Comparison of ENCODE assay signal across 1 cellular context in genomic region chr19:58558623-58559274, GRCh38.
A peak's percentile ranks its signal among the peaks of the same experiment; 100 is the strongest.
TF ChIP-seq lines count a peak whose summit lies in the region.

No MANE protein-coding gene starts in this region.

TF ChIP-seq in HepG2, 621 proteins besides CTCF, POLR2A, EP300 and RAD21 (continued from another document and continues in another):
- no peak for TF ChIP-seq ZBTB20 (CRISPR knock-in tag; IDR thresholded peaks at IDR 0.05; ENCODE audit: borderline replicate concordance, low read depth)
- TF ChIP-seq ZNF275 (CRISPR knock-in tag; IDR thresholded peaks at IDR 0.05; ENCODE audit: borderline replicate concordance): peak; percentile 77; the same call in 1 of the 2 replicates
- TF ChIP-seq, protein P1, sequence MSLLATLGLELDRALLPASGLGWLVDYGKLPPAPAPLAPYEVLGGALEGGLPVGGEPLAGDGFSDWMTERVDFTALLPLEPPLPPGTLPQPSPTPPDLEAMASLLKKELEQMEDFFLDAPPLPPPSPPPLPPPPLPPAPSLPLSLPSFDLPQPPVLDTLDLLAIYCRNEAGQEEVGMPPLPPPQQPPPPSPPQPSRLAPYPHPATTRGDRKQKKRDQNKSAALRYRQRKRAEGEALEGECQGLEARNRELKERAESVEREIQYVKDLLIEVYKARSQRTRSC (CRISPR knock-in tag; IDR thresholded peaks at IDR 0.05; ENCODE audit: low read depth): no peak
- TF ChIP-seq NFATC3 (CRISPR knock-in tag; IDR thresholded peaks at IDR 0.05): peak; percentile 36; the same call in 1 of the 2 replicates
- TF ChIP-seq, protein P2, sequence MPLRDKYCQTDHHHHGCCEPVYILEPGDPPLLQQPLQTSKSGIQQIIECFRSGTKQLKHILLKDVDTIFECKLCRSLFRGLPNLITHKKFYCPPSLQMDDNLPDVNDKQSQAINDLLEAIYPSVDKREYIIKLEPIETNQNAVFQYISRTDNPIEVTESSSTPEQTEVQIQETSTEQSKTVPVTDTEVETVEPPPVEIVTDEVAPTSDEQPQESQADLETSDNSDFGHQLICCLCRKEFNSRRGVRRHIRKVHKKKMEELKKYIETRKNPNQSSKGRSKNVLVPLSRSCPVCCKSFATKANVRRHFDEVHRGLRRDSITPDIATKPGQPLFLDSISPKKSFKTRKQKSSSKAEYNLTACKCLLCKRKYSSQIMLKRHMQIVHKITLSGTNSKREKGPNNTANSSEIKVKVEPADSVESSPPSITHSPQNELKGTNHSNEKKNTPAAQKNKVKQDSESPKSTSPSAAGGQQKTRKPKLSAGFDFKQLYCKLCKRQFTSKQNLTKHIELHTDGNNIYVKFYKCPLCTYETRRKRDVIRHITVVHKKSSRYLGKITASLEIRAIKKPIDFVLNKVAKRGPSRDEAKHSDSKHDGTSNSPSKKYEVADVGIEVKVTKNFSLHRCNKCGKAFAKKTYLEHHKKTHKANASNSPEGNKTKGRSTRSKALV (CRISPR knock-in tag; IDR thresholded peaks at IDR 0.05): 0 out of 2 replicates have a peak, but pooled peaks have one; percentile 79
- 0 out of 2 replicates have a peak, but pooled peaks have one; percentile 10 for TF ChIP-seq KDM3A (CRISPR knock-in tag; IDR thresholded peaks at IDR 0.05; ENCODE audit: low read depth)
- TF ChIP-seq SIN3A (IDR thresholded peaks at IDR 0.05; ENCODE audit: borderline replicate concordance, low read depth, low read length): 0 out of 2 replicates have a peak, but pooled peaks have one; percentile 2
- TF ChIP-seq, protein P3, sequence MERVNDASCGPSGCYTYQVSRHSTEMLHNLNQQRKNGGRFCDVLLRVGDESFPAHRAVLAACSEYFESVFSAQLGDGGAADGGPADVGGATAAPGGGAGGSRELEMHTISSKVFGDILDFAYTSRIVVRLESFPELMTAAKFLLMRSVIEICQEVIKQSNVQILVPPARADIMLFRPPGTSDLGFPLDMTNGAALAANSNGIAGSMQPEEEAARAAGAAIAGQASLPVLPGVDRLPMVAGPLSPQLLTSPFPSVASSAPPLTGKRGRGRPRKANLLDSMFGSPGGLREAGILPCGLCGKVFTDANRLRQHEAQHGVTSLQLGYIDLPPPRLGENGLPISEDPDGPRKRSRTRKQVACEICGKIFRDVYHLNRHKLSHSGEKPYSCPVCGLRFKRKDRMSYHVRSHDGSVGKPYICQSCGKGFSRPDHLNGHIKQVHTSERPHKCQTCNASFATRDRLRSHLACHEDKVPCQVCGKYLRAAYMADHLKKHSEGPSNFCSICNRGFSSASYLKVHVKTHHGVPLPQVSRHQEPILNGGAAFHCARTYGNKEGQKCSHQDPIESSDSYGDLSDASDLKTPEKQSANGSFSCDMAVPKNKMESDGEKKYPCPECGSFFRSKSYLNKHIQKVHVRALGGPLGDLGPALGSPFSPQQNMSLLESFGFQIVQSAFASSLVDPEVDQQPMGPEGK (CRISPR knock-in tag; IDR thresholded peaks at IDR 0.05): peak; percentile 44
- TF ChIP-seq DMAP1 (CRISPR knock-in tag; IDR thresholded peaks at IDR 0.05): peak; percentile 53; the same call in 1 of the 2 replicates
- peak; percentile 72; the same call in 1 of the 2 replicates for TF ChIP-seq TAF1 (CRISPR knock-in tag; IDR thresholded peaks at IDR 0.05)
- TF ChIP-seq, protein P4, sequence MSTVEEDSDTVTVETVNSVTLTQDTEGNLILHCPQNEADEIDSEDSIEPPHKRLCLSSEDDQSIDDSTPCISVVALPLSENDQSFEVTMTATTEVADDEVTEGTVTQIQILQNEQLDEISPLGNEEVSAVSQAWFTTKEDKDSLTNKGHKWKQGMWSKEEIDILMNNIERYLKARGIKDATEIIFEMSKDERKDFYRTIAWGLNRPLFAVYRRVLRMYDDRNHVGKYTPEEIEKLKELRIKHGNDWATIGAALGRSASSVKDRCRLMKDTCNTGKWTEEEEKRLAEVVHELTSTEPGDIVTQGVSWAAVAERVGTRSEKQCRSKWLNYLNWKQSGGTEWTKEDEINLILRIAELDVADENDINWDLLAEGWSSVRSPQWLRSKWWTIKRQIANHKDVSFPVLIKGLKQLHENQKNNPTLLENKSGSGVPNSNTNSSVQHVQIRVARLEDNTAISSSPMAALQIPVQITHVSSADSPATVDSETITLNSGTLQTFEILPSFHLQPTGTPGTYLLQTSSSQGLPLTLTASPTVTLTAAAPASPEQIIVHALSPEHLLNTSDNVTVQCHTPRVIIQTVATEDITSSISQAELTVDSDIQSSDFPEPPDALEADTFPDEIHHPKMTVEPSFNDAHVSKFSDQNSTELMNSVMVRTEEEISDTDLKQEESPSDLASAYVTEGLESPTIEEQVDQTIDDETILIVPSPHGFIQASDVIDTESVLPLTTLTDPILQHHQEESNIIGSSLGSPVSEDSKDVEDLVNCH (CRISPR knock-in tag; IDR thresholded peaks at IDR 0.05): 0 out of 2 replicates have a peak, but pooled peaks have one; percentile 4
- TF ChIP-seq ZNF616 (CRISPR knock-in tag; IDR thresholded peaks at IDR 0.05; ENCODE audit: low read depth): peak; percentile 22; the same call in 1 of the 2 replicates
- TF ChIP-seq ZNF18 (CRISPR knock-in tag; IDR thresholded peaks at IDR 0.05; ENCODE audit: insufficient replicate concordance): peak; percentile 59
- TF ChIP-seq ZNF547 (CRISPR knock-in tag; IDR thresholded peaks at IDR 0.05): peak; percentile 51
- 0 out of 2 replicates have a peak, but pooled peaks have one; percentile 24 for TF ChIP-seq MXD4 (CRISPR knock-in tag; IDR thresholded peaks at IDR 0.05)
- peak; percentile 65; the same call in 1 of the 2 replicates for TF ChIP-seq ZNF605 (CRISPR knock-in tag; IDR thresholded peaks at IDR 0.05)
- peak; percentile 92 for TF ChIP-seq MEIS2 (CRISPR knock-in tag; IDR thresholded peaks at IDR 0.05)
- TF ChIP-seq, protein P5, sequence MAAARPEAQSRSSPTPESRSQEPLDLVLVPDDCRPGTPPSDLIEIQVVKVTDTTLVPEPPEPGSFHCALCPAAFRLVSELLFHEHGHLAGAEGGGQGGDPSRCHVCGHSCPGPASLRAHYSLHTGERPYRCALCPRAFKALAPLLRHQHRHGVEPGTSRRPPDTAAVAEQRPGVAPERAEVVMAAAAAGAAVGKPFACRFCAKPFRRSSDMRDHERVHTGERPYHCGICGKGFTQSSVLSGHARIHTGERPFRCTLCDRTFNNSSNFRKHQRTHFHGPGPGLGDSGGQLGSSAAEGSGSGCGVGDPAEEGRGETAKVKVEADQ (CRISPR knock-in tag; IDR thresholded peaks at IDR 0.05; ENCODE audit: borderline replicate concordance): peak; percentile 18; the same call in 1 of the 2 replicates
- peak; percentile 73; the same call in 1 of the 2 replicates for TF ChIP-seq GFI1 (CRISPR knock-in tag; IDR thresholded peaks at IDR 0.05; ENCODE audit: borderline replicate concordance)
- TF ChIP-seq, protein P6, sequence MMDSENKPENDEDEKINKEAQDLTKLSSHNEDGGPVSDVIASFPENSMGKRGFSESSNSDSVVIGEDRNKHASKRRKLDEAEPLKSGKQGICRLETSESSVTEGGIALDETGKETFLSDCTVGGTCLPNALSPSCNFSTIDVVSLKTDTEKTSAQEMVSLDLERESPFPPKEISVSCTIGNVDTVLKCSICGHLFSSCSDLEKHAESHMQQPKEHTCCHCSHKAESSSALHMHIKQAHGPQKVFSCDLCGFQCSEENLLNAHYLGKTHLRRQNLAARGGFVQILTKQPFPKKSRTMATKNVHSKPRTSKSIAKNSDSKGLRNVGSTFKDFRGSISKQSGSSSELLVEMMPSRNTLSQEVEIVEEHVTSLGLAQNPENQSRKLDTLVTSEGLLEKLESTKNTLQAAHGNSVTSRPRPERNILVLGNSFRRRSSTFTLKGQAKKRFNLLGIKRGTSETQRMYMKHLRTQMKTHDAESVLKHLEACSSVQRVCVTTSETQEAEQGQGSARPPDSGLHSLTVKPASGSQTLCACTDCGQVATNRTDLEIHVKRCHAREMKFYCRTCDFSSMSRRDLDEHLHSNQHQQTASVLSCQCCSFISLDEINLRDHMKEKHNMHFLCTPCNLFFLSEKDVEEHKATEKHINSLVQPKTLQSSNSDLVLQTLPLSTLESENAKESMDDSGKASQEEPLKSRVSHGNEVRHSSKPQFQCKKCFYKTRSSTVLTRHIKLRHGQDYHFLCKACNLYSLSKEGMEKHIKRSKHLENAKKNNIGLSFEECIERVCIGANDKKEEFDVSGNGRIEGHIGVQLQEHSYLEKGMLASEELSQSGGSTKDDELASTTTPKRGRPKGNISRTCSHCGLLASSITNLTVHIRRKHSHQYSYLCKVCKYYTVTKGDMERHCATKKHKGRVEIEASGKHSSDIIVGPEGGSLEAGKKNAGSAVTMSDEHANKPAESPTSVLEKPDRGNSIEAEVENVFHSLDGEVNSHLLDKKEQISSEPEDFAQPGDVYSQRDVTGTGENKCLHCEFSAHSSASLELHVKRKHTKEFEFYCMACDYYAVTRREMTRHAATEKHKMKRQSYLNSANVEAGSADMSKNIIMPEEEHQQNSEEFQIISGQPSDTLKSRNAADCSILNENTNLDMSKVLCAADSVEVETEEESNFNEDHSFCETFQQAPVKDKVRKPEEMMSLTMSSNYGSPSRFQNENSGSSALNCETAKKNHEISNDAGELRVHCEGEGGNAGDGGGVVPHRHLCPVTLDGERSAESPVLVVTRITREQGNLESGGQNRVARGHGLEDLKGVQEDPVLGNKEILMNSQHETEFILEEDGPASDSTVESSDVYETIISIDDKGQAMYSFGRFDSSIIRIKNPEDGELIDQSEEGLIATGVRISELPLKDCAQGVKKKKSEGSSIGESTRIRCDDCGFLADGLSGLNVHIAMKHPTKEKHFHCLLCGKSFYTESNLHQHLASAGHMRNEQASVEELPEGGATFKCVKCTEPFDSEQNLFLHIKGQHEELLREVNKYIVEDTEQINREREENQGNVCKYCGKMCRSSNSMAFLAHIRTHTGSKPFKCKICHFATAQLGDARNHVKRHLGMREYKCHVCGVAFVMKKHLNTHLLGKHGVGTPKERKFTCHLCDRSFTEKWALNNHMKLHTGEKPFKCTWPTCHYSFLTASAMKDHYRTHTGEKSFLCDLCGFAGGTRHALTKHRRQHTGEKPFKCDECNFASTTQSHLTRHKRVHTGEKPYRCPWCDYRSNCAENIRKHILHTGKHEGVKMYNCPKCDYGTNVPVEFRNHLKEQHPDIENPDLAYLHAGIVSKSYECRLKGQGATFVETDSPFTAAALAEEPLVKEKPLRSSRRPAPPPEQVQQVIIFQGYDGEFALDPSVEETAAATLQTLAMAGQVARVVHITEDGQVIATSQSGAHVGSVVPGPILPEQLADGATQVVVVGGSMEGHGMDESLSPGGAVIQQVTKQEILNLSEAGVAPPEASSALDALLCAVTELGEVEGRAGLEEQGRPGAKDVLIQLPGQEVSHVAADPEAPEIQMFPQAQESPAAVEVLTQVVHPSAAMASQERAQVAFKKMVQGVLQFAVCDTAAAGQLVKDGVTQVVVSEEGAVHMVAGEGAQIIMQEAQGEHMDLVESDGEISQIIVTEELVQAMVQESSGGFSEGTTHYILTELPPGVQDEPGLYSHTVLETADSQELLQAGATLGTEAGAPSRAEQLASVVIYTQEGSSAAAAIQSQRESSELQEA (CRISPR knock-in tag; IDR thresholded peaks at IDR 0.05; ENCODE audit: not compliant biosample characterization): peak; percentile 54
- TF ChIP-seq RNF2 (conservative IDR thresholded peaks at IDR 0.05; ENCODE audit: low read depth): peak; percentile 54; the same call in 1 of the 2 replicates
- TF ChIP-seq KLF6 (CRISPR knock-in tag; IDR thresholded peaks at IDR 0.05): peak; percentile 19; the same call in 1 of the 2 replicates
- TF ChIP-seq HCFC1 (IDR thresholded peaks at IDR 0.05; ENCODE audit: low read depth, low read length): peak; percentile 66; the same call in 1 of the 2 replicates
- TF ChIP-seq DNMT1 (CRISPR knock-in tag; IDR thresholded peaks at IDR 0.05): no peak
- 0 out of 2 replicates have a peak, but pooled peaks have one; percentile 38 for TF ChIP-seq ZNF253 (CRISPR knock-in tag; IDR thresholded peaks at IDR 0.05; ENCODE audit: borderline replicate concordance)
- peak; percentile 53; the same call in 1 of the 2 replicates for TF ChIP-seq ZNF331 (CRISPR knock-in tag; IDR thresholded peaks at IDR 0.05)
- no peak for TF ChIP-seq ZNF251 (CRISPR knock-in tag; IDR thresholded peaks at IDR 0.05)
- TF ChIP-seq ZNF224 (CRISPR knock-in tag; IDR thresholded peaks at IDR 0.05): peak; percentile 78; the same call in 1 of the 2 replicates
- TF ChIP-seq ZNF503 (CRISPR knock-in tag; IDR thresholded peaks at IDR 0.05): peak; percentile 56
- TF ChIP-seq KLF16 (CRISPR knock-in tag; IDR thresholded peaks at IDR 0.05): peak in 1 of 2 experiments; percentile 44; a peak in 1 of 4 replicates
- TF ChIP-seq HNRNPK (IDR thresholded peaks at IDR 0.05; ENCODE audit: low read depth, low read length, poor library complexity, severe bottlenecking): peak; percentile 27
- peak; percentile 19; the same call in 1 of the 2 replicates for TF ChIP-seq FOXJ3 (CRISPR knock-in tag; IDR thresholded peaks at IDR 0.05; ENCODE audit: borderline replicate concordance)
- peak; percentile 20; the same call in 1 of the 2 replicates for TF ChIP-seq NAIF1 (CRISPR knock-in tag; IDR thresholded peaks at IDR 0.05; ENCODE audit: borderline replicate concordance)
- no peak for TF ChIP-seq NR2F6 (IDR thresholded peaks at IDR 0.05)
- TF ChIP-seq NR2F6 (CRISPR knock-in tag; IDR thresholded peaks at IDR 0.05): peak; percentile 13; the same call in 1 of the 2 replicates
